13 cellular contexts compared by ENCODE assay signal in genomic region chr22:49368976-49369725, GRCh38.
DNase-seq lines count a peak whose midpoint lies in the region; ATAC-seq and TF ChIP-seq lines count a peak whose summit lies in the region.
"Had no signal": no experiment of that assay in that cellular context is flagged by ENCODE, and none has a peak within 500 bp of the region (broad histone marks: within the 10 kb centered on the region; RNA-seq: fewer than 3 reads in every experiment).

No MANE protein-coding gene starts in this region.

- H3K27me3 ChIP-seq in Panc1 (ENCODE audit: control insufficient read depth, insufficient read depth, low read length) (no peaks in the 10 kb centered on the region), hepatocyte (no peaks in the 10 kb centered on the region)
- H3K27me3 ChIP-seq: brain microvascular endothelial cell had no signal

- H2AFZ ChIP-seq in hepatocyte = no peak overlapping the region

- H3K36me3 Mint-ChIP-seq in activated T-cell treated with anti-CD3 and anti-CD28 coated beads, Interleukin-2, amount 50 U/mL, for 24 hours (ENCODE audit: low read depth) = no peaks in the 10 kb centered on the region

- no peaks in the 10 kb centered on the region for H3K4me1 Mint-ChIP-seq in activated T-cell treated with anti-CD3 and anti-CD28 coated beads, Interleukin-2, amount 50 U/mL, for 24 hours (ENCODE audit: low read depth)

- H3K4me3 Mint-ChIP-seq in activated T-cell treated with anti-CD3 and anti-CD28 coated beads, Interleukin-2, amount 50 U/mL, for 24 hours = peak overlapping the region; percentile 10

- H3K27ac Mint-ChIP-seq in activated T-cell treated with anti-CD3 and anti-CD28 coated beads, Interleukin-2, amount 50 U/mL, for 24 hours = no peak overlapping the region
- H3K27ac Mint-ChIP-seq: activated T-cell treated with anti-CD3 and anti-CD28 coated beads, Interleukin-2, amount 50 U/mL, for 72 hours had no signal

- DNase-seq in activated T-cell treated with anti-CD3 and anti-CD28 coated beads, Interleukin-2, amount 50 U/mL, for 24 hours = peak; percentile 14
- DNase-seq in activated T-cell treated with anti-CD3 and anti-CD28 coated beads for 4 hours (no peak), Panc1 (ENCODE audit: low read depth, low spot score) (no peak), hepatocyte (ENCODE audit: low spot score) (peak; percentile 5), ureter (ENCODE audit: low spot score) (peak; percentile 33), NCI-H446 treated with DMSO at 0.1 percent for 48 hours (lab: John Stamatoyannopoulos, UW) (no peak)
- DNase-seq: activated T-cell treated with anti-CD3 and anti-CD28 coated beads, Interleukin-2, amount 50 U/mL, for 72 hours; brain microvascular endothelial cell; erythroblast; HCEC 1CT; NK-92 treated with Interleukin-12 subunit alpha and Interleukin-12 subunit beta, amount 100 ng/mL, for 24 hours had no signal

- no TSS peak for BruUV-seq in Panc1 (replicated peaks; lab: Mats Ljungman, UMichigan)

- peak; percentile 68 for ATAC-seq in Panc1
- ATAC-seq in GM21723 (IDR thresholded peaks at IDR 0.05; ENCODE audit: unreplicated experiment) = no peak
- no peak for ATAC-seq in GM18858 (IDR thresholded peaks at IDR 0.05; ENCODE audit: unreplicated experiment)
- ATAC-seq: activated T-cell treated with anti-CD3 and anti-CD28 coated beads, Interleukin-2, amount 50 U/mL, for 72 hours had no signal

- POLR2A ChIA-PET in Panc1 (lab: Charles Lee) = no interaction called here

- H3K4me3 ChIP-seq in Panc1 (ENCODE audit: low read depth in 2 of 2, low read length in 2 of 2) (peak overlapping the region; percentile 4 to 24; a peak in 3 of 4 replicates), hepatocyte (no peak overlapping the region)

- in situ Hi-C loops in Panc1 (cut with HindIII; ENCODE audit: low pct_unique_long_range_greater_than_20kb, low sequenced_read_pairs) = no loop called here

- no peaks in the 10 kb centered on the region for H3K9me2 ChIP-seq in hepatocyte (replicated peaks; ENCODE audit: insufficient read depth)

- no peak overlapping the region for H3K4me2 ChIP-seq in hepatocyte

- no peaks in the 10 kb centered on the region for H3K79me2 ChIP-seq in hepatocyte

- H3K27ac ChIP-seq in Panc1 (ENCODE audit: low read length) (no peak overlapping the region), hepatocyte (no peak overlapping the region)
- H3K27ac ChIP-seq: brain microvascular endothelial cell had no signal

- CTCF ChIA-PET in Panc1 (lab: Charles Lee) = interaction anchor here (0.6 kb wide), 1 partner anchor 146 kb away, joined by 3 read pairs; no protein-coding TSS in a partner anchor

- no peaks in the 10 kb centered on the region for H3K9me3 ChIP-seq in Panc1 (ENCODE audit: control insufficient read depth, insufficient read depth, low read depth, low read length)
- no peaks in the 10 kb centered on the region for H3K9me3 ChIP-seq in hepatocyte (ENCODE audit: low read depth)

- TF ChIP-seq CTCF in Panc1 (IDR thresholded peaks at IDR 0.05) (no peak), hepatocyte (IDR thresholded peaks at IDR 0.05; ENCODE audit: poor library complexity) (no peak)

- intact Hi-C loops in Panc1 (cut with micrococcal nuclease; ENCODE audit: unreplicated experiment) = no loop called here

- no peaks in the 10 kb centered on the region for H4K20me1 ChIP-seq in hepatocyte (ENCODE audit: insufficient read depth, poor library complexity, severe bottlenecking)

- H3K4me1 ChIP-seq in Panc1 (ENCODE audit: control insufficient read depth, insufficient read depth, low read length) = no peaks in the 10 kb centered on the region; the same call in 1 of the 2 replicates
- H3K4me1 ChIP-seq in hepatocyte (ENCODE audit: insufficient read depth) = no peaks in the 10 kb centered on the region

- no peaks in the 10 kb centered on the region for H3K36me3 ChIP-seq in Panc1 (ENCODE audit: control insufficient read depth, insufficient read depth, low read length)
- H3K36me3 ChIP-seq in hepatocyte (replicated peaks; ENCODE audit: insufficient read depth, low read depth) = no peaks in the 10 kb centered on the region
- H3K36me3 ChIP-seq: brain microvascular endothelial cell had no signal

- no peaks in the 10 kb centered on the region for H3K9me3 Mint-ChIP-seq in activated T-cell treated with anti-CD3 and anti-CD28 coated beads, Interleukin-2, amount 50 U/mL, for 24 hours
- H3K9me3 Mint-ChIP-seq: activated T-cell treated with anti-CD3 and anti-CD28 coated beads, Interleukin-2, amount 50 U/mL, for 72 hours had no signal

- 82% methylated on average over 41 of the region's 41 CpGs for WGBS in hepatocyte (ENCODE audit: low lambda C conversion rate, missing lambda C conversion rate)

- peaks cover 26% of the 10 kb centered on the region for H3K27me3 Mint-ChIP-seq in activated T-cell treated with anti-CD3 and anti-CD28 coated beads, Interleukin-2, amount 50 U/mL, for 24 hours

Comparison
In these comparisons a context has a peak if more than half of its experiments do, and no peak if none do; other contexts are left out.
1. DNase-seq: peak in activated T-cell treated with anti-CD3 and anti-CD28 coated beads, Interleukin-2, amount 50 U/mL, for 24 hours (single experiment), hepatocyte (single experiment) and ureter (single experiment); none in activated T-cell treated with anti-CD3 and anti-CD28 coated beads for 4 hours (single experiment), Panc1 (single experiment) and NCI-H446 treated with DMSO at 0.1 percent for 48 hours (single experiment).